In genomic region chr16:8924214-8924613, GRCh38 we compare ENCODE assay signal across 16 cellular contexts. TPM values are rescaled to one million over a fixed set of nuclear protein-coding genes. Genes with fewer than 3 reads are reported as not detected.
DNase-seq lines count a peak whose midpoint lies in the region; ATAC-seq and TF ChIP-seq lines count a peak whose summit lies in the region.
"Had no signal": no experiment of that assay in that cellular context is flagged by ENCODE, and none has a peak within 500 bp of the region (broad histone marks: within the 10 kb centered on the region; RNA-seq: fewer than 3 reads in every experiment).

No MANE protein-coding gene starts in this region.

- H3K27ac Mint-ChIP-seq in activated CD4-positive, alpha-beta T cell treated with anti-CD3 and anti-CD28 coated beads, Interleukin-2, amount 10 ng/mL, durations not matched to agents 24 days and 14 days: peak overlapping the region; percentile 52
- H3K27ac Mint-ChIP-seq in T-helper 17 cell: peak overlapping the region; percentile 49
- H3K27ac Mint-ChIP-seq: nephron had no signal

- WGBS in heart right ventricle, 2 donors: 57 to 62% methylated on average over 4 of the region's 4 CpGs
- WGBS in psoas muscle, 3 donors: 48 to 66% (median 54%) methylated on average over 4 of the region's 4 CpGs

- H3K4me1 ChIP-seq in heart right ventricle (peaks cover 8 to 40% (median 22%) of the 10 kb centered on the region in 9 donors), psoas muscle (peaks cover 15% of the 10 kb centered on the region)
- H3K4me1 ChIP-seq: A549 had no signal

- no peak for TF ChIP-seq CTCF in heart right ventricle (IDR thresholded peaks at IDR 0.05)
- TF ChIP-seq CTCF in psoas muscle (IDR thresholded peaks at IDR 0.05): no peak
- TF ChIP-seq CTCF in WERI-Rb-1 (IDR thresholded peaks at IDR 0.05; ENCODE audit: low read depth, low read length): no peak
- no peak for TF ChIP-seq CTCF in brain microvascular endothelial cell (IDR thresholded peaks at IDR 0.05; ENCODE audit: low read depth, low read length, missing control alignments)

- in situ Hi-C loops in KBM-7 (cut with MboI; ENCODE audit: low pct_unique_long_range_greater_than_20kb, low sequenced_read_pairs) (no loop called here), brain microvascular endothelial cell (cut with HindIII; ENCODE audit: low pct_ligation_motif_present, low sequenced_read_pairs) (no loop called here)

- H3K4me3 Mint-ChIP-seq in activated CD4-positive, alpha-beta T cell treated with anti-CD3 and anti-CD28 coated beads, Interleukin-2, amount 10 ng/mL, durations not matched to agents 24 days and 14 days: no peak overlapping the region
- no peak overlapping the region for H3K4me3 Mint-ChIP-seq in T-helper 17 cell
- H3K4me3 Mint-ChIP-seq: nephron had no signal

- no peaks in the 10 kb centered on the region for H3K27me3 Mint-ChIP-seq in activated CD4-positive, alpha-beta T cell treated with anti-CD3 and anti-CD28 coated beads, Interleukin-2, amount 10 ng/mL, durations not matched to agents 24 days and 14 days
- no peaks in the 10 kb centered on the region for H3K27me3 Mint-ChIP-seq in T-helper 17 cell

- no peaks in the 10 kb centered on the region for H3K9me3 ChIP-seq in T-helper 17 cell (ENCODE audit: control insufficient read depth, low read length, poor library complexity, severe bottlenecking)
- H3K9me3 ChIP-seq in heart right ventricle: no peaks in the 10 kb centered on the region
- H3K9me3 ChIP-seq in psoas muscle: no peaks in the 10 kb centered on the region
- no peaks in the 10 kb centered on the region for H3K9me3 ChIP-seq in WERI-Rb-1 (ENCODE audit: severe bottlenecking)
- H3K9me3 ChIP-seq: A549 had no signal

- no peak for ATAC-seq in T-helper 17 cell
- ATAC-seq in heart right ventricle: peak in 6 of 8 donors; percentile 74 to 85 (median 80)
- peak; percentile 55 to 76 (median 74) for ATAC-seq in psoas muscle
- ATAC-seq: A549 had no signal

- H3K4me3 ChIP-seq in heart right ventricle: no peak overlapping the region
- no peak overlapping the region for H3K4me3 ChIP-seq in psoas muscle
- H3K4me3 ChIP-seq in WERI-Rb-1 (ENCODE audit: low read depth, low read length): no peak overlapping the region
- no peak overlapping the region for H3K4me3 ChIP-seq in brain microvascular endothelial cell (ENCODE audit: low read depth, low read length)
- H3K4me3 ChIP-seq: A549, SK-N-MC had no signal

- H3K27ac ChIP-seq in heart right ventricle (no peak overlapping the region), psoas muscle (no peak overlapping the region), WERI-Rb-1 (no peak overlapping the region), brain microvascular endothelial cell (no peak overlapping the region)
- H3K27ac ChIP-seq: A549, SK-N-MC had no signal

- peaks cover 45% of the 10 kb centered on the region for H3K4me1 Mint-ChIP-seq in activated CD4-positive, alpha-beta T cell treated with anti-CD3 and anti-CD28 coated beads, Interleukin-2, amount 10 ng/mL, durations not matched to agents 24 days and 14 days
- peaks cover 42% of the 10 kb centered on the region for H3K4me1 Mint-ChIP-seq in T-helper 17 cell

- no peaks in the 10 kb centered on the region for H3K9me3 Mint-ChIP-seq in activated CD4-positive, alpha-beta T cell treated with anti-CD3 and anti-CD28 coated beads, Interleukin-2, amount 10 ng/mL, durations not matched to agents 24 days and 14 days
- H3K9me3 Mint-ChIP-seq: nephron had no signal

- H3K36me3 ChIP-seq in heart right ventricle: peaks cover 0 to 85% (median 50%) of the 10 kb centered on the region in 9 donors
- peaks cover under 1 to 78% of the 10 kb centered on the region in 2 donors for H3K36me3 ChIP-seq in psoas muscle (ENCODE audit: insufficient read depth in 1 of 2, low read depth in 1 of 2)
- H3K36me3 ChIP-seq in WERI-Rb-1: peaks cover 77% of the 10 kb centered on the region
- H3K36me3 ChIP-seq in brain microvascular endothelial cell (replicated peaks): peaks cover 33% of the 10 kb centered on the region

- H3K27me3 ChIP-seq in heart right ventricle (no peaks in the 10 kb centered on the region), psoas muscle (ENCODE audit: insufficient read depth in 3 of 3, low read length in 2 of 3) (no peaks in the 10 kb centered on the region), WERI-Rb-1 (ENCODE audit: insufficient read depth, low read depth, severe bottlenecking) (no peaks in the 10 kb centered on the region), brain microvascular endothelial cell (replicated peaks) (no peaks in the 10 kb centered on the region)

- H3K36me3 Mint-ChIP-seq in activated CD4-positive, alpha-beta T cell treated with anti-CD3 and anti-CD28 coated beads, Interleukin-2, amount 10 ng/mL, durations not matched to agents 24 days and 14 days (ENCODE audit: low read depth): peaks cover 65% of the 10 kb centered on the region
- H3K36me3 Mint-ChIP-seq in T-helper 17 cell (ENCODE audit: low read depth): peaks cover 2% of the 10 kb centered on the region

- intact Hi-C loops in activated CD4-positive, alpha-beta T cell treated with anti-CD3 and anti-CD28 coated beads, Interleukin-2, amount 10 ng/mL, durations not matched to agents 24 days and 14 days (cut with micrococcal nuclease): loop anchor here (5.0 kb wide), 1 partner anchor 38 kb away; the partner anchor contains the start of gene USP7
- intact Hi-C loops in heart right ventricle (cut with DNase I): loop anchor here in 3 of 10 donors (5.0 to 10.0 kb wide), 2 partner anchors 38 to 81 kb away; partner anchors contain the start of gene USP7 (in 1 of the 3)
- intact Hi-C loops in psoas muscle (cut with DNase I): loop anchor here in 1 of 2 donors (10.0 kb wide), 1 partner anchor 81 kb away; no protein-coding TSS in a partner anchor

- peak; percentile 59 for DNase-seq in activated CD4-positive, alpha-beta T cell treated with anti-CD3 and anti-CD28 coated beads, Interleukin-2, amount 10 ng/mL, durations not matched to agents 24 days and 14 days
- no peak for DNase-seq in activated CD4-positive, alpha-beta T cell treated with anti-CD3 and anti-CD28 coated beads, Interleukin-2, amount 50 U/mL, for 4 hours
- DNase-seq in T-helper 17 cell: no peak
- DNase-seq in heart right ventricle: peak; percentile 48 to 49
- peak; percentile 32 to 72 for DNase-seq in psoas muscle
- no peak for DNase-seq in KBM-7
- DNase-seq in WERI-Rb-1: no peak
- no peak for DNase-seq in brain microvascular endothelial cell
- DNase-seq: activated CD4-positive, alpha-beta T cell treated with anti-CD3 and anti-CD28 coated beads, Interleukin-2, amount 50 U/mL, for 48 hours; DMS 273 treated with DMSO at 0.1 percent for 48 hours; NCI-H774; stimulated activated naive CD4-positive, alpha-beta T cell had no signal

RNA-seq across cellular contexts. Expression of gene USP7, which starts 39.5 kb away (rescaled TPM):
- total RNA-seq in activated CD4-positive, alpha-beta T cell treated with anti-CD3 and anti-CD28 coated beads, Interleukin-2, amount 10 ng/mL, durations not matched to agents 24 days and 14 days: 180 and 186 TPM in 2 replicates
- total RNA-seq in T-helper 17 cell (100 to 1,000 TPM; 259 to 282 TPM), heart right ventricle (10 to 100 TPM; 59.0 to 84.8 (median 67.1) TPM), psoas muscle (100 to 1,000 TPM in 3 of 4 donors, 10 to 100 TPM in 1; 87.5 to 135 (median 120) TPM)
- polyA plus RNA-seq in heart right ventricle (10 to 100 TPM; 22.2 to 24.9 TPM), psoas muscle (100 to 1,000 TPM in 1 of 3 donors, 10 to 100 TPM in 2; 41.6 to 108 (median 47.1) TPM)

RNA-seq across cellular contexts. Expression of gene LITAFD, which starts 42.1 kb away (rescaled TPM):
- not detected in 2 replicates for total RNA-seq in activated CD4-positive, alpha-beta T cell treated with anti-CD3 and anti-CD28 coated beads, Interleukin-2, amount 10 ng/mL, durations not matched to agents 24 days and 14 days
- under 1 TPM in 1 of 2 donors, not detected in 1; 0.75 TPM for total RNA-seq in T-helper 17 cell
- not detected for total RNA-seq in heart right ventricle
- not detected for polyA plus RNA-seq in heart right ventricle
- not detected for total RNA-seq in psoas muscle
- not detected for polyA plus RNA-seq in psoas muscle
- total RNA-seq: epithelial cell of proximal tubule had no signal
- polyA plus RNA-seq: A549 had no signal

RNA-seq across cellular contexts. Expression of gene CARHSP1, which starts 55.4 kb away (rescaled TPM):
- 67.7 and 73.3 TPM in 2 replicates for total RNA-seq in activated CD4-positive, alpha-beta T cell treated with anti-CD3 and anti-CD28 coated beads, Interleukin-2, amount 10 ng/mL, durations not matched to agents 24 days and 14 days
- total RNA-seq in T-helper 17 cell (10 to 100 TPM; 25.4 to 30.4 TPM), heart right ventricle (10 to 100 TPM; 12.7 to 35.7 (median 24.8) TPM), psoas muscle (10 to 100 TPM in 3 of 4 donors, 1 to 10 TPM in 1; 9.8 to 23.0 (median 13.5) TPM)
- polyA plus RNA-seq in heart right ventricle (10 to 100 TPM; 40.8 to 76.3 TPM), psoas muscle (10 to 100 TPM; 16.6 to 19.6 (median 19.1) TPM)

Comparison
In these comparisons a context has a peak if more than half of its experiments do, and no peak if none do; other contexts are left out.
1. DNase-seq: peak in activated CD4-positive, alpha-beta T cell treated with anti-CD3 and anti-CD28 coated beads, Interleukin-2, amount 10 ng/mL, durations not matched to agents 24 days and 14 days (single experiment), heart right ventricle (2 of 2) and psoas muscle (2 of 2); none in activated CD4-positive, alpha-beta T cell treated with anti-CD3 and anti-CD28 coated beads, Interleukin-2, amount 50 U/mL, for 4 hours (0 of 2), T-helper 17 cell (0 of 3), KBM-7 (single experiment), WERI-Rb-1 (single experiment) and brain microvascular endothelial cell (single experiment).